In genomic region chr10:132443605-132443997, GRCh38 we compare ENCODE assay signal across 8 cellular contexts. TPM values are rescaled to one million over a fixed set of nuclear protein-coding genes. Genes with fewer than 3 reads are reported as not detected.
DNase-seq lines count a peak whose midpoint lies in the region; ATAC-seq and TF ChIP-seq lines count a peak whose summit lies in the region.

No MANE protein-coding gene starts in this region.

- in situ Hi-C loops in brain microvascular endothelial cell (cut with HindIII; ENCODE audit: low pct_ligation_motif_present, low sequenced_read_pairs), result no loop called here
- in situ Hi-C loops in mammary epithelial cell (cut with MboI; ENCODE audit: low sequenced_read_pairs in 2 of 2), result no loop called here

- peaks cover 63 to 89% (median 85%) of the 10 kb centered on the region in 10 experiments for H3K4me1 ChIP-seq in BLaER1 treated with 17β-estradiol and CSF1 and Interleukin-3, amounts not matched to agents 10 nM and 100 nM
- H3K4me1 ChIP-seq in mammary epithelial cell (ENCODE audit: insufficient read depth, low read length), result peaks cover 19% of the 10 kb centered on the region

- peaks cover 0 to 9% (median 0%) of the 10 kb centered on the region in 11 experiments; a peak in 3 of 22 replicates for H3K9me3 ChIP-seq in BLaER1 treated with 17β-estradiol and CSF1 and Interleukin-3, amounts not matched to agents 10 nM and 100 nM (replicated peaks in 1 of 11)
- H3K9me3 ChIP-seq in WERI-Rb-1 (ENCODE audit: severe bottlenecking) (no peaks in the 10 kb centered on the region), mammary epithelial cell (replicated peaks; ENCODE audit: insufficient read depth, low read length) (peaks cover 6% of the 10 kb centered on the region)

- intact Hi-C loops in mammary epithelial cell (cut with micrococcal nuclease), result no loop called here

- no peak overlapping the region; a peak in 1 of 22 replicates for H3K9ac ChIP-seq in BLaER1 treated with 17β-estradiol and CSF1 and Interleukin-3, amounts not matched to agents 10 nM and 100 nM
- no peak overlapping the region for H3K9ac ChIP-seq in mammary epithelial cell (ENCODE audit: insufficient read depth, low read length)

- ATAC-seq in HG03432 (IDR thresholded peaks at IDR 0.05; ENCODE audit: unreplicated experiment), result peak; percentile 35

- WGBS in mammary epithelial cell (ENCODE audit: low coverage, missing lambda C conversion rate), result no CpG with 5 or more reads among the region's 10 CpGs

- H3K4me3 ChIP-seq in BLaER1 treated with 17β-estradiol and CSF1 and Interleukin-3, amounts not matched to agents 10 nM and 100 nM, result no peak overlapping the region
- H3K4me3 ChIP-seq in WERI-Rb-1 (ENCODE audit: low read depth, low read length), result no peak overlapping the region
- H3K4me3 ChIP-seq in brain microvascular endothelial cell (ENCODE audit: low read depth, low read length), result no peak overlapping the region
- no peak overlapping the region for H3K4me3 ChIP-seq in mammary epithelial cell (replicated peaks in 1 of 3; ENCODE audit: insufficient read depth in 1 of 3, low read depth in 2 of 3, low read length in 3 of 3)

- H3K4me2 ChIP-seq in BLaER1 treated with 17β-estradiol and CSF1 and Interleukin-3, amounts not matched to agents 10 nM and 100 nM, result peak overlapping the region; percentile 46 to 72 (median 55); a peak in 17 of 22 replicates
- no peak overlapping the region for H3K4me2 ChIP-seq in mammary epithelial cell (ENCODE audit: insufficient read depth, low read depth, low read length)

- TF ChIP-seq CTCF in WERI-Rb-1 (IDR thresholded peaks at IDR 0.05; ENCODE audit: low read depth, low read length) (peak; percentile 81), brain microvascular endothelial cell (IDR thresholded peaks at IDR 0.05; ENCODE audit: low read depth, low read length, missing control alignments) (peak; percentile 84), mammary epithelial cell (conservative IDR thresholded peaks at IDR 0.05 in 1 of 2, IDR thresholded peaks at IDR 0.05 in 1 of 2; ENCODE audit: extremely low read depth in 1 of 2, insufficient read depth in 1 of 2, low read depth in 1 of 2, low read length in 2 of 2) (peak in 1 of 2 donors; percentile 48)

- H3K27me3 ChIP-seq in BLaER1 treated with 17β-estradiol and CSF1 and Interleukin-3, amounts not matched to agents 10 nM and 100 nM, result no peaks in the 10 kb centered on the region
- H3K27me3 ChIP-seq in WERI-Rb-1 (ENCODE audit: insufficient read depth, low read depth, severe bottlenecking) (no peaks in the 10 kb centered on the region), brain microvascular endothelial cell (replicated peaks) (no peaks in the 10 kb centered on the region), mammary epithelial cell (ENCODE audit: insufficient read depth, low read length) (no peaks in the 10 kb centered on the region)

- no peaks in the 10 kb centered on the region for H3K79me2 ChIP-seq in mammary epithelial cell (ENCODE audit: insufficient read depth, low read length)

- peak overlapping the region in 6 of 11 experiments; percentile 17 to 60 (median 49); a peak in 7 of 22 replicates for H3K27ac ChIP-seq in BLaER1 treated with 17β-estradiol and CSF1 and Interleukin-3, amounts not matched to agents 10 nM and 100 nM
- peak overlapping the region; percentile 52 for H3K27ac ChIP-seq in WERI-Rb-1
- no peak overlapping the region for H3K27ac ChIP-seq in brain microvascular endothelial cell
- H3K27ac ChIP-seq in mammary epithelial cell (ENCODE audit: insufficient read depth, low read depth, low read length), result no peak overlapping the region

- dilution Hi-C loops in mammary epithelial cell (cut with HindIII; ENCODE audit: low sequenced_read_pairs), result loop anchor here (5.0 kb wide), 1 partner anchor 36 kb away; no protein-coding TSS in a partner anchor

- DNase-seq in WERI-Rb-1 (peak; percentile 72), brain microvascular endothelial cell (peak; percentile 38), NCI-H1436 (lab: John Stamatoyannopoulos, UW) (no peak), mammary epithelial cell (no peak), H4 (ENCODE audit: low spot score) (no peak)
- peak; percentile 50 to 52 for DNase-seq in stimulated activated CD4-positive, alpha-beta T cell treated with anti-CD3 and anti-CD28 coated beads, Interleukin-12 subunit alpha, Interleukin-12 subunit beta, amount 100 ng/mL, for 24 hours (ENCODE audit: low read depth in 2 of 2)

- CTCF ChIA-PET in mammary epithelial cell (lab: Charles Lee; ENCODE audit: low non-redundant PET), result no interaction called here

- no peak overlapping the region for H2AFZ ChIP-seq in mammary epithelial cell (ENCODE audit: low read depth, low read length)

- no peaks in the 10 kb centered on the region for H3K36me3 ChIP-seq in BLaER1 treated with 17β-estradiol and CSF1 and Interleukin-3, amounts not matched to agents 10 nM and 100 nM
- H3K36me3 ChIP-seq in WERI-Rb-1 (no peaks in the 10 kb centered on the region), brain microvascular endothelial cell (replicated peaks) (no peaks in the 10 kb centered on the region), mammary epithelial cell (ENCODE audit: insufficient read depth, low read length) (no peaks in the 10 kb centered on the region)

- no TSS peak for BruUV-seq in mammary epithelial cell (replicated peaks; lab: Mats Ljungman, UMichigan)

- no peaks in the 10 kb centered on the region for H4K20me1 ChIP-seq in BLaER1 treated with 17β-estradiol and CSF1 and Interleukin-3, amounts not matched to agents 10 nM and 100 nM
- no peaks in the 10 kb centered on the region for H4K20me1 ChIP-seq in mammary epithelial cell (ENCODE audit: insufficient read depth, low read length)

RNA-seq across cellular contexts. Expression of gene PWWP2B, which starts 46.6 kb away (rescaled TPM):
- 10 to 100 TPM; 10.7 to 12.3 TPM for total RNA-seq in mammary epithelial cell
- polyA plus RNA-seq in mammary epithelial cell, result 4.3 TPM
- 2.8 TPM for polyA minus RNA-seq in mammary epithelial cell
- total RNA-seq in H4 (2014; rRNA removed; shearing (Covaris generic)), result 2.2 and 6.2 TPM in 2 replicates

Comparison
In these comparisons a context has a peak if more than half of its experiments do, and no peak if none do; other contexts are left out.
1. H3K27ac ChIP-seq: peak in BLaER1 treated with 17β-estradiol and CSF1 and Interleukin-3, amounts not matched to agents 10 nM and 100 nM (6 of 11) and WERI-Rb-1 (single experiment); none in brain microvascular endothelial cell (single experiment) and mammary epithelial cell (single experiment).
2. DNase-seq: peak in WERI-Rb-1 (single experiment), brain microvascular endothelial cell (single experiment) and stimulated activated CD4-positive, alpha-beta T cell treated with anti-CD3 and anti-CD28 coated beads, Interleukin-12 subunit alpha, Interleukin-12 subunit beta, amount 100 ng/mL, for 24 hours (2 of 2); none in NCI-H1436 (single experiment), mammary epithelial cell (single experiment) and H4 (single experiment).